ENCODE assay signal across 1 cellular context in the genomic region with DNA sequence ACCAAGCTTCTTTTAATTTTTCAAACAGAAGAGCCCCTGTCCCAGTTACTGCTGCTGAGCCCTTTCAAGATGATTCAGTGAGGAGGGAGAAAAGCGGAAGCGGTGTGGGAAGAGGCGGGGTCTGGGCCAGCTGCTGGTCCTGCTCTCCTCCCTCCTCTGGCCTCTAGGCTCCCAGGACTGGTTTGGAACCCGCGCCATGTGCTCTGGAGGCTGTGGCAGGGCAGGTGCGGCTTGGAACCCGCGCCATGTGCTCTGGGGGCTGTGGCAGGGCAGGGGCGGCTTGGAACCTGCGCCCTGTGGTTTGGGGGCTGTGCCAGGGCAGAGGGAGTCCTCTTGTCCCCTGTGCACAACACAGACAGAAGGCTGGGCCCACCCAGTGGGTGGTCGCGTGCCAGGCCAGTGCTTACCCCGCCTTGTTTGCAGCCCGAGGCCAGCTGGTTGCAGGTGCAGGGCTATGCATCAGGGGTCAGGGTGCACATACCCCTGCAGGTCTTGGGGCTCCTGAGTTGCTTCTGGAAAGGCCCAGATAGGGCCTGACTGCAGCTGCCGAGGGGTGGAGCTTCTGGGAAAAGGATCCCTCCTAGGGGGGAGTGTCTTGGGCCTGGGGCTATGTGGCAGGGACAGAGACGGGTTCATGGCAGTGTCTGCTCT.
TF ChIP-seq lines count a peak whose summit lies in the region.

No MANE protein-coding gene starts in this region.

TF ChIP-seq in GM23338, 12 proteins besides CTCF, POLR2A, EP300 and RAD21 (continued from another document):
- TF ChIP-seq, protein P1, sequence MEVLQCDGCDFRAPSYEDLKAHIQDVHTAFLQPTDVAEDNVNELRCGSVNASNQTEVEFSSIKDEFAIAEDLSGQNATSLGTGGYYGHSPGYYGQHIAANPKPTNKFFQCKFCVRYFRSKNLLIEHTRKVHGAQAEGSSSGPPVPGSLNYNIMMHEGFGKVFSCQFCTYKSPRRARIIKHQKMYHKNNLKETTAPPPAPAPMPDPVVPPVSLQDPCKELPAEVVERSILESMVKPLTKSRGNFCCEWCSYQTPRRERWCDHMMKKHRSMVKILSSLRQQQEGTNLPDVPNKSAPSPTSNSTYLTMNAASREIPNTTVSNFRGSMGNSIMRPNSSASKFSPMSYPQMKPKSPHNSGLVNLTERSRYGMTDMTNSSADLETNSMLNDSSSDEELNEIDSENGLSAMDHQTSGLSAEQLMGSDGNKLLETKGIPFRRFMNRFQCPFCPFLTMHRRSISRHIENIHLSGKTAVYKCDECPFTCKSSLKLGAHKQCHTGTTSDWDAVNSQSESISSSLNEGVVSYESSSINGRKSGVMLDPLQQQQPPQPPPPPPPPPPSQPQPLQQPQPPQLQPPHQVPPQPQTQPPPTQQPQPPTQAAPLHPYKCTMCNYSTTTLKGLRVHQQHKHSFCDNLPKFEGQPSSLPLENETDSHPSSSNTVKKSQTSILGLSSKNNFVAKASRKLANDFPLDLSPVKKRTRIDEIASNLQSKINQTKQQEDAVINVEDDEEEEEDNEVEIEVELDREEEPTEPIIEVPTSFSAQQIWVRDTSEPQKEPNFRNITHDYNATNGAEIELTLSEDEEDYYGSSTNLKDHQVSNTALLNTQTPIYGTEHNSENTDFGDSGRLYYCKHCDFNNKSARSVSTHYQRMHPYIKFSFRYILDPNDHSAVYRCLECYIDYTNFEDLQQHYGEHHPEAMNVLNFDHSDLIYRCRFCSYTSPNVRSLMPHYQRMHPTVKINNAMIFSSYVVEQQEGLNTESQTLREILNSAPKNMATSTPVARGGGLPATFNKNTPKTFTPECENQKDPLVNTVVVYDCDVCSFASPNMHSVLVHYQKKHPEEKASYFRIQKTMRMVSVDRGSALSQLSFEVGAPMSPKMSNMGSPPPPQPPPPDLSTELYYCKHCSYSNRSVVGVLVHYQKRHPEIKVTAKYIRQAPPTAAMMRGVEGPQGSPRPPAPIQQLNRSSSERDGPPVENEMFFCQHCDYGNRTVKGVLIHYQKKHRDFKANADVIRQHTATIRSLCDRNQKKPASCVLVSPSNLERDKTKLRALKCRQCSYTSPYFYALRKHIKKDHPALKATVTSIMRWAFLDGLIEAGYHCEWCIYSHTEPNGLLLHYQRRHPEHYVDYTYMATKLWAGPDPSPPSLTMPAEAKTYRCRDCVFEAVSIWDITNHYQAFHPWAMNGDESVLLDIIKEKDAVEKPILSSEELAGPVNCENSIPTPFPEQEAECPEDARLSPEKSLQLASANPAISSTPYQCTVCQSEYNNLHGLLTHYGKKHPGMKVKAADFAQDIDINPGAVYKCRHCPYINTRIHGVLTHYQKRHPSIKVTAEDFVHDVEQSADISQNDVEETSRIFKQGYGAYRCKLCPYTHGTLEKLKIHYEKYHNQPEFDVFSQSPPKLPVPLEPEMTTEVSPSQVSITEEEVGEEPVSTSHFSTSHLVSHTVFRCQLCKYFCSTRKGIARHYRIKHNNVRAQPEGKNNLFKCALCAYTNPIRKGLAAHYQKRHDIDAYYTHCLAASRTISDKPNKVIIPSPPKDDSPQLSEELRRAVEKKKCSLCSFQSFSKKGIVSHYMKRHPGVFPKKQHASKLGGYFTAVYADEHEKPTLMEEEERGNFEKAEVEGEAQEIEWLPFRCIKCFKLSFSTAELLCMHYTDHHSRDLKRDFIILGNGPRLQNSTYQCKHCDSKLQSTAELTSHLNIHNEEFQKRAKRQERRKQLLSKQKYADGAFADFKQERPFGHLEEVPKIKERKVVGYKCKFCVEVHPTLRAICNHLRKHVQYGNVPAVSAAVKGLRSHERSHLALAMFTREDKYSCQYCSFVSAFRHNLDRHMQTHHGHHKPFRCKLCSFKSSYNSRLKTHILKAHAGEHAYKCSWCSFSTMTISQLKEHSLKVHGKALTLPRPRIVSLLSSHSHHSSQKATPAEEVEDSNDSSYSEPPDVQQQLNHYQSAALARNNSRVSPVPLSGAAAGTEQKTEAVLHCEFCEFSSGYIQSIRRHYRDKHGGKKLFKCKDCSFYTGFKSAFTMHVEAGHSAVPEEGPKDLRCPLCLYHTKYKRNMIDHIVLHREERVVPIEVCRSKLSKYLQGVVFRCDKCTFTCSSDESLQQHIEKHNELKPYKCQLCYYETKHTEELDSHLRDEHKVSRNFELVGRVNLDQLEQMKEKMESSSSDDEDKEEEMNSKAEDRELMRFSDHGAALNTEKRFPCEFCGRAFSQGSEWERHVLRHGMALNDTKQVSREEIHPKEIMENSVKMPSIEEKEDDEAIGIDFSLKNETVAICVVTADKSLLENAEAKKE (CRISPR knock-in tag; IDR thresholded peaks at IDR 0.05) = no peak
- TF ChIP-seq STAT1 (IDR thresholded peaks at IDR 0.05; ENCODE audit: unreplicated experiment) = no peak
- no peak for TF ChIP-seq JUNB (IDR thresholded peaks at IDR 0.05; ENCODE audit: unreplicated experiment)
- TF ChIP-seq POLR2AphosphoS5 (IDR thresholded peaks at IDR 0.05; ENCODE audit: low read depth) = no peak
